ENCODE assay signal across 22 cellular contexts in the genomic region with DNA sequence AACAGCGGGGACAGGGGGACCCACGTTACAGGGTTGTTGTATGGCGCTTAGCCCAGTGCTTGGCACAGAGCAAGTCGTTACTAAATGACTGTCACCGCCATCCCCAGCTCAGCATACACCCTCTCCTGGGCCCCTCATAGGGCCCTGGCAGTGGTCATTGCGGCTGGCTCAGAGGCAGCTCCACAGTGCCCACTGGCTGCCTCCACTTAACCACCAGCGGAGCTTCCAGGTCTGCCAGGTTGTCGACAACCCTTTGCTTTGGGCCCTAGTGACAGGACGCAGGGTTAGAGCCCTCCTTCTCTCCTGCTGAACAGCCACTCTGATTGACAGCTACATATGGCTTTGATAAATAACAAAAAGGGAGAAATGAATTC. TPM values are rescaled to one million over a fixed set of nuclear protein-coding genes. Genes with fewer than 3 reads are reported as not detected.
DNase-seq lines count a peak whose midpoint lies in the region; ATAC-seq and TF ChIP-seq lines count a peak whose summit lies in the region.
"Had no signal": no experiment of that assay in that cellular context is flagged by ENCODE, and none has a peak within 500 bp of the region (broad histone marks: within the 10 kb centered on the region; RNA-seq: fewer than 3 reads in every experiment).

No MANE protein-coding gene starts in this region.

- H2AFZ ChIP-seq in neural progenitor cell (replicated peaks): no peak overlapping the region

- no peak overlapping the region for H3K4me2 ChIP-seq in neural progenitor cell

- DNase-seq in left ventricle myocardium superior (peak; percentile 44), cardiac septum (ENCODE audit: low spot score) (no peak), WERI-Rb-1 (no peak), memory B cell (ENCODE audit: low spot score in 2 of 2) (no peak), neural progenitor cell (ENCODE audit: low spot score) (no peak), tibial artery (no peak), amygdala (lab: John Stamatoyannopoulos, UW) (no peak)
- DNase-seq: activated naive CD8-positive, alpha-beta T cell treated with anti-CD3 and anti-CD28 coated beads, Interleukin-2, amount 10 ng/mL, durations not matched to agents 7 days and 5 days; Kasumi-1; NCI-H1105 treated with DMSO at 0.1 percent for 48 hours; NCI-H2107; NCI-H510A; SHP77 had no signal

- ATAC-seq in left ventricle myocardium superior (peak; percentile 30), memory B cell (ENCODE audit: low read depth) (no peak), HG03159 (IDR thresholded peaks at IDR 0.05; ENCODE audit: unreplicated experiment) (no peak)

- H3K9ac ChIP-seq in neural progenitor cell: no peak overlapping the region

- no peaks in the 10 kb centered on the region for H3K79me2 ChIP-seq in neural progenitor cell (ENCODE audit: low read depth)

- no peaks in the 10 kb centered on the region for H3F3A ChIP-seq in neural progenitor cell (ENCODE audit: low read depth)

- H3K36me3 ChIP-seq in WERI-Rb-1 (peaks cover 38% of the 10 kb centered on the region), neural progenitor cell (no peaks in the 10 kb centered on the region), tibial artery (peaks cover 0 to 9% (median 6%) of the 10 kb centered on the region in 3 donors)

- H3K9me3 Mint-ChIP-seq in memory B cell: no peaks in the 10 kb centered on the region
- no peaks in the 10 kb centered on the region for H3K9me3 Mint-ChIP-seq in neural progenitor cell
- H3K9me3 Mint-ChIP-seq: activated naive CD8-positive, alpha-beta T cell treated with anti-CD3 and anti-CD28 coated beads, Interleukin-2, amount 10 ng/mL, durations not matched to agents 7 days and 5 days; mesothelial cell of epicardium had no signal

- H3K9me3 ChIP-seq in WERI-Rb-1 (ENCODE audit: severe bottlenecking) (no peaks in the 10 kb centered on the region), neural progenitor cell (ENCODE audit: low read depth) (no peaks in the 10 kb centered on the region), tibial artery (no peaks in the 10 kb centered on the region)

- intact Hi-C loops in left ventricle myocardium superior (cut with micrococcal nuclease) (no loop called here), cardiac septum (cut with DNase I) (loop anchor here (10.0 kb wide), 1 partner anchor 260 kb away; the partner anchor contains the start of gene TMEM51), tibial artery (cut with DNase I; ENCODE audit: low total_unique reads) (loop anchor here (5.0 kb wide), 1 partner anchor 87 kb away; no protein-coding TSS in a partner anchor)

- H3K27me3 Mint-ChIP-seq in memory B cell: no peaks in the 10 kb centered on the region
- peaks cover 18% of the 10 kb centered on the region for H3K27me3 Mint-ChIP-seq in neural progenitor cell (ENCODE audit: insufficient read depth, low read depth)
- H3K27me3 Mint-ChIP-seq: activated naive CD8-positive, alpha-beta T cell treated with anti-CD3 and anti-CD28 coated beads, Interleukin-2, amount 10 ng/mL, durations not matched to agents 7 days and 5 days had no signal

- no peaks in the 10 kb centered on the region for H3K4me1 ChIP-seq in neural progenitor cell
- H3K4me1 ChIP-seq in tibial artery: peaks cover 0 to 43% (median 24%) of the 10 kb centered on the region in 4 donors

- peak overlapping the region; percentile 94 for H3K27ac ChIP-seq in WERI-Rb-1
- H3K27ac ChIP-seq in neural progenitor cell: no peak overlapping the region
- no peak overlapping the region for H3K27ac ChIP-seq in tibial artery

- H3K4me3 ChIP-seq in WERI-Rb-1 (ENCODE audit: low read depth, low read length) (no peak overlapping the region), neural progenitor cell (no peak overlapping the region), tibial artery (no peak overlapping the region)

- H4K20me1 ChIP-seq in neural progenitor cell (ENCODE audit: low read depth): peaks cover 14% of the 10 kb centered on the region

- peak overlapping the region; percentile 92 for H3K27ac Mint-ChIP-seq in memory B cell
- no peak overlapping the region for H3K27ac Mint-ChIP-seq in neural progenitor cell
- H3K27ac Mint-ChIP-seq: activated naive CD8-positive, alpha-beta T cell treated with anti-CD3 and anti-CD28 coated beads, Interleukin-2, amount 10 ng/mL, durations not matched to agents 7 days and 5 days; mesothelial cell of epicardium had no signal

- H3K4me1 Mint-ChIP-seq in memory B cell (peaks cover 46% of the 10 kb centered on the region), neural progenitor cell (peaks cover 40% of the 10 kb centered on the region)

- H3K4me3 Mint-ChIP-seq in memory B cell: no peak overlapping the region
- no peak overlapping the region for H3K4me3 Mint-ChIP-seq in neural progenitor cell
- H3K4me3 Mint-ChIP-seq: activated naive CD8-positive, alpha-beta T cell treated with anti-CD3 and anti-CD28 coated beads, Interleukin-2, amount 10 ng/mL, durations not matched to agents 7 days and 5 days; mesothelial cell of epicardium had no signal

- TF ChIP-seq CTCF in WERI-Rb-1 (IDR thresholded peaks at IDR 0.05; ENCODE audit: low read depth, low read length): no peak
- TF ChIP-seq CTCF in neural progenitor cell (IDR thresholded peaks at IDR 0.05): no peak
- TF ChIP-seq CTCF in tibial artery (IDR thresholded peaks at IDR 0.05): no peak

- H3K36me3 Mint-ChIP-seq in memory B cell (peaks cover 2% of the 10 kb centered on the region), neural progenitor cell (peaks cover 4% of the 10 kb centered on the region)

- H3K27me3 ChIP-seq in WERI-Rb-1 (ENCODE audit: insufficient read depth, low read depth, severe bottlenecking) (no peaks in the 10 kb centered on the region), neural progenitor cell (peaks cover 31% of the 10 kb centered on the region), tibial artery (no peaks in the 10 kb centered on the region)

RNA-seq across cellular contexts. Expression of gene EFHD2, which starts 4.7 kb away (rescaled TPM):
- 12.6 TPM for total RNA-seq in left ventricle myocardium superior
- total RNA-seq in cardiac septum: 14.3 TPM
- total RNA-seq in neural progenitor cell (ENCODE audit: low replicate concordance): 6.5 and 14.5 TPM in 2 replicates

RNA-seq across cellular contexts. Expression of gene CTRC, which starts 23.8 kb away (rescaled TPM):
- total RNA-seq in left ventricle myocardium superior (not detected), cardiac septum (not detected), neural progenitor cell (ENCODE audit: low replicate concordance) (not detected in 2 replicates)
- total RNA-seq: Daoy, endothelial cell of umbilical vein, fibroblast of villous mesenchyme, HT1080, kidney epithelial cell, renal cortical epithelial cell, temporal lobe had no signal

RNA-seq across cellular contexts. Expression of gene CELA2A, which starts 42.1 kb away (rescaled TPM):
- total RNA-seq in left ventricle myocardium superior (not detected), cardiac septum (not detected), neural progenitor cell (ENCODE audit: low replicate concordance) (not detected in 2 replicates)
- total RNA-seq: activated naive CD8-positive, alpha-beta T cell treated with anti-CD3 and anti-CD28 coated beads, Interleukin-2, amount 10 ng/mL, durations not matched to agents 7 days and 5 days; Daoy; endothelial cell of umbilical vein; fibroblast of villous mesenchyme; HT1080; kidney epithelial cell; mesothelial cell of epicardium; renal cortical epithelial cell; temporal lobe had no signal
